ENCODE assay signal across 10 cellular contexts in the genomic region with DNA sequence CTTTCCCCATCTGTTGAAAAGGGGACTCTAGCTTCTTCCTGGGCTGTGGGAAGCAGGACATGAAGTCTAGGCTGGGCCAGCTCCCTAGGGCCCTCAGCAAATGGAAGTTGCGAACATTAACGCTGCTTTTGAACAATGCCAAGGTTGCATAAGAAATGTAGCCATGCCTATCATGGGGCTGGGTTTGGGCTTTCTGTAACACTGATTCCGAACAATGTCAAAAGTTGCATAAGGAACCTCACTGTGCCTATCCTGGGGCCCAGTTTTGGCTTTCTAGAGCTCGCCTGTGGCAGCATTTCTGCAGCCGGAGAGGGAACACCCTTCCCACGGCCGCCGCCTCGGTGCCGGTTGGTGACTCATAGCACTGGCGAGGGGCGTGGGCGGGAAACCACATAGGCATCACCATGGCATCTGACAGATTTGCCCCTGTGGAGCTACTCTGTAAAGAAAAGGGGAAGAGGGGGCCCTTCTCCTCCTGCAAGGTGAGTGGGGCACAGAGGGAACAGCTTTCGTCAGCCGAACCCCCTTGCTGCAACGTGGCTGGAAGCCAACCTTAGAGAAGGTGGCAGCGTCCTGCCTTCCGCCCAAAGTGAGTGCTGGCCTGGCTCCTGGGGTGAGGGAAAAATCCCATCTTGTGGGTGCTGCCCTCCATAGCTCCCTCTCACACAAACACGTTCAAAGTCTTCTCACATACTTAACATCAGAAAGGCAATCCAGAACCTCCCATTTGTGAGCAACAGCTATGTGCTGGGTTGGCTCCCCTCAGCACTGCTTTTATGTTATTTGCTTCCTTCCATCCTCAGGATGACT. TPM values are rescaled to one million over a fixed set of nuclear protein-coding genes. Genes with fewer than 3 reads are reported as not detected.
A peak's percentile ranks its signal among the peaks of the same experiment; 100 is the strongest.
DNase-seq lines count a peak whose midpoint lies in the region; ATAC-seq and TF ChIP-seq lines count a peak whose summit lies in the region.
"Had no signal": no experiment of that assay in that cellular context is flagged by ENCODE, and none has a peak within 500 bp of the region (broad histone marks: within the 10 kb centered on the region; RNA-seq: fewer than 3 reads in every experiment).

No MANE protein-coding gene starts in this region.

- no peaks in the 10 kb centered on the region for H3K9me3 ChIP-seq in mucosa of descending colon
- H3K9me3 ChIP-seq: neutrophil had no signal

- intact Hi-C loops in mucosa of descending colon (cut with DNase I, micrococcal nuclease), result no loop called here

- no peaks in the 10 kb centered on the region for H3K4me1 ChIP-seq in mucosa of descending colon (ENCODE audit: low read depth)

- peak; percentile 55 for DNase-seq in T-helper 22 cell (ENCODE audit: low read depth)
- DNase-seq in activated naive CD8-positive, alpha-beta T cell treated with anti-CD3 and anti-CD28 coated beads, Interleukin-2, amount 50 U/mL, for 24 hours, result peak; percentile 90
- peak; percentile 12 to 68 (median 27) for DNase-seq in mucosa of descending colon
- peak; percentile 91 for DNase-seq in stimulated activated naive CD8-positive, alpha-beta T cell treated with anti-CD3 and anti-CD28 coated beads, Interleukin-15, Interleukin-2, amounts not matched to agents 100 U/mL and 50 U/mL, for 24 hours
- no peak for DNase-seq in NCI-H524 treated with DMSO at 0.1 percent for 48 hours (lab: John Stamatoyannopoulos, UW)
- DNase-seq in NCI-H82 treated with DMSO at 0.1 percent for 48 hours (lab: John Stamatoyannopoulos, UW; ENCODE audit: unreplicated experiment), result no peak

- TF ChIP-seq CTCF in mucosa of descending colon (IDR thresholded peaks at IDR 0.05), result no peak

- no peaks in the 10 kb centered on the region for H3K36me3 ChIP-seq in mucosa of descending colon (ENCODE audit: low read depth)
- H3K36me3 ChIP-seq: neutrophil had no signal

- H3K4me1 Mint-ChIP-seq in activated naive CD8-positive, alpha-beta T cell treated with anti-CD3 and anti-CD28 coated beads, Interleukin-2, amount 50 U/mL, for 24 hours, result peaks cover 45% of the 10 kb centered on the region

- no peaks in the 10 kb centered on the region for H3K9me3 Mint-ChIP-seq in activated naive CD8-positive, alpha-beta T cell treated with anti-CD3 and anti-CD28 coated beads, Interleukin-2, amount 50 U/mL, for 24 hours

- peaks cover 12% of the 10 kb centered on the region for H3K27me3 Mint-ChIP-seq in activated naive CD8-positive, alpha-beta T cell treated with anti-CD3 and anti-CD28 coated beads, Interleukin-2, amount 50 U/mL, for 24 hours

- no peak overlapping the region for H3K4me3 ChIP-seq in mucosa of descending colon
- H3K4me3 ChIP-seq: PC-9 had no signal

- H3K36me3 Mint-ChIP-seq in activated naive CD8-positive, alpha-beta T cell treated with anti-CD3 and anti-CD28 coated beads, Interleukin-2, amount 50 U/mL, for 24 hours (ENCODE audit: low read depth), result no peaks in the 10 kb centered on the region

- H3K27ac Mint-ChIP-seq in activated naive CD8-positive, alpha-beta T cell treated with anti-CD3 and anti-CD28 coated beads, Interleukin-2, amount 50 U/mL, for 24 hours, result peak overlapping the region; percentile 85

- peak; percentile 46 for ATAC-seq in HG02981 (IDR thresholded peaks at IDR 0.05; ENCODE audit: unreplicated experiment)
- peak; percentile 71 for ATAC-seq in activated naive CD8-positive, alpha-beta T cell treated with anti-CD3 and anti-CD28 coated beads, Interleukin-2, amount 50 U/mL, for 24 hours
- peak; percentile 67 for ATAC-seq in mucosa of descending colon
- ATAC-seq in stimulated activated naive CD8-positive, alpha-beta T cell treated with anti-CD3 and anti-CD28 coated beads, Interleukin-15, Interleukin-2, amounts not matched to agents 100 U/mL and 50 U/mL, for 24 hours, result peak; percentile 84
- ATAC-seq in GM21447 (IDR thresholded peaks at IDR 0.05; ENCODE audit: unreplicated experiment), result no peak

- peak overlapping the region; percentile 61 for H3K4me3 Mint-ChIP-seq in activated naive CD8-positive, alpha-beta T cell treated with anti-CD3 and anti-CD28 coated beads, Interleukin-2, amount 50 U/mL, for 24 hours

RNA-seq across cellular contexts. Expression of a gene that starts 46.6 kb away (rescaled TPM):
- under 1 TPM; 0.09 to 0.70 (median 0.12) TPM for total RNA-seq in mucosa of descending colon
- total RNA-seq: PC-9 had no signal

Comparison
In these comparisons a context has a peak if more than half of its experiments do, and no peak if none do; other contexts are left out.
1. DNase-seq: peak in T-helper 22 cell (single experiment), activated naive CD8-positive, alpha-beta T cell treated with anti-CD3 and anti-CD28 coated beads, Interleukin-2, amount 50 U/mL, for 24 hours (single experiment), mucosa of descending colon (3 of 3) and stimulated activated naive CD8-positive, alpha-beta T cell treated with anti-CD3 and anti-CD28 coated beads, Interleukin-15, Interleukin-2, amounts not matched to agents 100 U/mL and 50 U/mL, for 24 hours (single experiment); none in NCI-H524 treated with DMSO at 0.1 percent for 48 hours (single experiment) and NCI-H82 treated with DMSO at 0.1 percent for 48 hours (single experiment).